In the genomic region with DNA sequence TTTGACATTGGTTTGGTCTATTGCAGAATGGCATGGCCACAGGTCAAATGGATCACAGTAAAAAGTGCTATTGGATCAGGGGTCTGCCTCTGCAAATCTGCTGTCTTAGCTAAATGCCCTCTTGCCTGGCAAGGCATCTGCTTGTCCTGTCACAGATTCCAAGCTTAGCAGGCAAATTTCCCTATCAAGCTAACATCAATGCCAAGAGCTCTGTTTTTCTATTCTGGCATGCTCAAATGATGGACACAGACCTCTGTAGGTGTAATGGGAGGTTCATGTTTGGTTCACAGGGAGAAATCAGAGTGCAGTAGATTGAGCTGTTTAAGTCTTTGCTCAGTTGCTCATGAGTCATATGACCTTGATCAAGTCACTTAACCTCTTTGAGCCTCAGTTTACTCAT, we compare ENCODE assay signal across 1 cellular context.
TF ChIP-seq lines count a peak whose summit lies in the region.

No MANE protein-coding gene starts in this region.

TF ChIP-seq in SK-N-SH treated with all-trans-retinoic acid at 6 μM for 48 hours, 23 proteins besides CTCF, POLR2A, EP300 and RAD21 (continued from another document):
- TF ChIP-seq, protein P1, sequence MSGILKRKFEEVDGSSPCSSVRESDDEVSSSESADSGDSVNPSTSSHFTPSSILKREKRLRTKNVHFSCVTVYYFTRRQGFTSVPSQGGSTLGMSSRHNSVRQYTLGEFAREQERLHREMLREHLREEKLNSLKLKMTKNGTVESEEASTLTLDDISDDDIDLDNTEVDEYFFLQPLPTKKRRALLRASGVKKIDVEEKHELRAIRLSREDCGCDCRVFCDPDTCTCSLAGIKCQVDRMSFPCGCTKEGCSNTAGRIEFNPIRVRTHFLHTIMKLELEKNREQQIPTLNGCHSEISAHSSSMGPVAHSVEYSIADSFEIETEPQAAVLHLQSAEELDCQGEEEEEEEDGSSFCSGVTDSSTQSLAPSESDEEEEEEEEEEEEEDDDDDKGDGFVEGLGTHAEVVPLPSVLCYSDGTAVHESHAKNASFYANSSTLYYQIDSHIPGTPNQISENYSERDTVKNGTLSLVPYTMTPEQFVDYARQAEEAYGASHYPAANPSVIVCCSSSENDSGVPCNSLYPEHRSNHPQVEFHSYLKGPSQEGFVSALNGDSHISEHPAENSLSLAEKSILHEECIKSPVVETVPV (CRISPR knock-in tag; IDR thresholded peaks at IDR 0.05) = no peak
- TF ChIP-seq, protein P2, sequence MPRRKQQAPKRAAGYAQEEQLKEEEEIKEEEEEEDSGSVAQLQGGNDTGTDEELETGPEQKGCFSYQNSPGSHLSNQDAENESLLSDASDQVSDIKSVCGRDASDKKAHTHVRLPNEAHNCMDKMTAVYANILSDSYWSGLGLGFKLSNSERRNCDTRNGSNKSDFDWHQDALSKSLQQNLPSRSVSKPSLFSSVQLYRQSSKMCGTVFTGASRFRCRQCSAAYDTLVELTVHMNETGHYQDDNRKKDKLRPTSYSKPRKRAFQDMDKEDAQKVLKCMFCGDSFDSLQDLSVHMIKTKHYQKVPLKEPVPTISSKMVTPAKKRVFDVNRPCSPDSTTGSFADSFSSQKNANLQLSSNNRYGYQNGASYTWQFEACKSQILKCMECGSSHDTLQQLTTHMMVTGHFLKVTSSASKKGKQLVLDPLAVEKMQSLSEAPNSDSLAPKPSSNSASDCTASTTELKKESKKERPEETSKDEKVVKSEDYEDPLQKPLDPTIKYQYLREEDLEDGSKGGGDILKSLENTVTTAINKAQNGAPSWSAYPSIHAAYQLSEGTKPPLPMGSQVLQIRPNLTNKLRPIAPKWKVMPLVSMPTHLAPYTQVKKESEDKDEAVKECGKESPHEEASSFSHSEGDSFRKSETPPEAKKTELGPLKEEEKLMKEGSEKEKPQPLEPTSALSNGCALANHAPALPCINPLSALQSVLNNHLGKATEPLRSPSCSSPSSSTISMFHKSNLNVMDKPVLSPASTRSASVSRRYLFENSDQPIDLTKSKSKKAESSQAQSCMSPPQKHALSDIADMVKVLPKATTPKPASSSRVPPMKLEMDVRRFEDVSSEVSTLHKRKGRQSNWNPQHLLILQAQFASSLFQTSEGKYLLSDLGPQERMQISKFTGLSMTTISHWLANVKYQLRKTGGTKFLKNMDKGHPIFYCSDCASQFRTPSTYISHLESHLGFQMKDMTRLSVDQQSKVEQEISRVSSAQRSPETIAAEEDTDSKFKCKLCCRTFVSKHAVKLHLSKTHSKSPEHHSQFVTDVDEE (CRISPR knock-in tag; IDR thresholded peaks at IDR 0.05) = no peak
- TF ChIP-seq SNAI2 (CRISPR knock-in tag; IDR thresholded peaks at IDR 0.05) = no peak
- TF ChIP-seq RARB (CRISPR knock-in tag; IDR thresholded peaks at IDR 0.05) = no peak
- TF ChIP-seq, protein P3, sequence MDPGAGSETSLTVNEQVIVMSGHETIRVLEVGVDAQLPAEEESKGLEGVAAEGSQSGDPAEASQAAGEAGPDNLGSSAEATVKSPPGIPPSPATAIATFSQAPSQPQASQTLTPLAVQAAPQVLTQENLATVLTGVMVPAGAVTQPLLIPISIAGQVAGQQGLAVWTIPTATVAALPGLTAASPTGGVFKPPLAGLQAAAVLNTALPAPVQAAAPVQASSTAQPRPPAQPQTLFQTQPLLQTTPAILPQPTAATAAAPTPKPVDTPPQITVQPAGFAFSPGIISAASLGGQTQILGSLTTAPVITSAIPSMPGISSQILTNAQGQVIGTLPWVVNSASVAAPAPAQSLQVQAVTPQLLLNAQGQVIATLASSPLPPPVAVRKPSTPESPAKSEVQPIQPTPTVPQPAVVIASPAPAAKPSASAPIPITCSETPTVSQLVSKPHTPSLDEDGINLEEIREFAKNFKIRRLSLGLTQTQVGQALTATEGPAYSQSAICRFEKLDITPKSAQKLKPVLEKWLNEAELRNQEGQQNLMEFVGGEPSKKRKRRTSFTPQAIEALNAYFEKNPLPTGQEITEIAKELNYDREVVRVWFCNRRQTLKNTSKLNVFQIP (CRISPR knock-in tag; IDR thresholded peaks at IDR 0.05; ENCODE audit: borderline replicate concordance, low read depth) = no peak
- TF ChIP-seq ZFP3 (CRISPR knock-in tag; IDR thresholded peaks at IDR 0.05) = no peak
- no peak for TF ChIP-seq ARNTL (CRISPR knock-in tag; IDR thresholded peaks at IDR 0.05; ENCODE audit: borderline replicate concordance, low read depth)
- no peak for TF ChIP-seq ZNF70 (CRISPR knock-in tag; IDR thresholded peaks at IDR 0.05)
- TF ChIP-seq PPARA (CRISPR knock-in tag; IDR thresholded peaks at IDR 0.05; ENCODE audit: borderline replicate concordance) = no peak
- TF ChIP-seq, protein P4, sequence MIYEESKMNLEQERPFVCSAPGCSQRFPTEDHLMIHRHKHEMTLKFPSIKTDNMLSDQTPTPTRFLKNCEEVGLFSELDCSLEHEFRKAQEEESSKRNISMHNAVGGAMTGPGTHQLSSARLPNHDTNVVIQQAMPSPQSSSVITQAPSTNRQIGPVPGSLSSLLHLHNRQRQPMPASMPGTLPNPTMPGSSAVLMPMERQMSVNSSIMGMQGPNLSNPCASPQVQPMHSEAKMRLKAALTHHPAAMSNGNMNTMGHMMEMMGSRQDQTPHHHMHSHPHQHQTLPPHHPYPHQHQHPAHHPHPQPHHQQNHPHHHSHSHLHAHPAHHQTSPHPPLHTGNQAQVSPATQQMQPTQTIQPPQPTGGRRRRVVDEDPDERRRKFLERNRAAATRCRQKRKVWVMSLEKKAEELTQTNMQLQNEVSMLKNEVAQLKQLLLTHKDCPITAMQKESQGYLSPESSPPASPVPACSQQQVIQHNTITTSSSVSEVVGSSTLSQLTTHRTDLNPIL (CRISPR knock-in tag; IDR thresholded peaks at IDR 0.05; ENCODE audit: low read depth) = no peak
- TF ChIP-seq ZNF565 (CRISPR knock-in tag; conservative IDR thresholded peaks at IDR 0.05; ENCODE audit: low read depth) = no peak
